ENCODE assay signal across 8 cellular contexts in the genomic region with DNA sequence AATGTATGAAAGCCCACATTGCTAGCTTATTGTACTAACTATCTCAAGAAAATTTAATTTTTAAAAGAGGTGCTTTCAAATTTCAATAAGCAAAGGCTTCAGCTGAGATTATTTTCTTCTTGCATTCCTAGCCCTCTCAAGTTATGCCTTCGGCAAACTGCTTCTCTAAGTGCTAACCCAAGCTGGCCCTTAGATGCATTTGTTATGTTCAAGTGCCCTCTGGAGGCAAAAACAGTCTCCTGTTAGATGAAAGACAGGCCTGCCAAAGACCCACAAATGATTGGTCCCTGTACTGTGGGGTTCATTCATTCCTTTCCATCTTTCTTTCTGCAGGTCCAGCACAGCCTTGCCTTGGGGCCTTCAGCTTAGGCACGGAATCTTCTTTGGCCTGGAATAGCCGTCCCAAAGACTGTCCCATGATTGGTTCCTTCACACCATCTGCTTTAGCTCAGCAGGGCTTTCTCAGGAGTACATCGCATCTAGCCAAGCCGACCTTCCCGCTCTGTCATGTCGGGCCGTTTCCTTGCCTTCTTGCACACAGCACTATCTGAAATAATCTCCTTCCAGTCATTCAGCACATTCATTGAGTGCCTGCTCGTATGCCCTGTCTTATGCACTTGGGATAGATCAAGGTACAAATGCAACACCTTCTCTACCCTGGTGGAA. TPM values are rescaled to one million over a fixed set of nuclear protein-coding genes. Genes with fewer than 3 reads are reported as not detected.
DNase-seq lines count a peak whose midpoint lies in the region; ATAC-seq lines count a peak whose summit lies in the region.

No MANE protein-coding gene starts in this region.

- ATAC-seq in GM21737 (IDR thresholded peaks at IDR 0.05; ENCODE audit: unreplicated experiment) (peak; percentile 55), esophagus mucosa (peak; percentile 31)

- H3K36me3 Mint-ChIP-seq in IgD-negative memory B cell = no peaks in the 10 kb centered on the region
- peaks cover 9% of the 10 kb centered on the region for H3K36me3 Mint-ChIP-seq in T-helper 1 cell treated with Interleukin-12 subunit alpha and Interleukin-12 subunit beta and Interleukin-4 antibody, amounts not matched to agents 30 μg/mL and 1 μg/mL, for 36 hours (ENCODE audit: low read depth)

- H3K9me3 Mint-ChIP-seq in IgD-negative memory B cell = peaks cover under 1 to 13% (median 6%) of the 10 kb centered on the region in 3 donors
- H3K9me3 Mint-ChIP-seq in T-helper 1 cell treated with Interleukin-12 subunit alpha and Interleukin-12 subunit beta and Interleukin-4 antibody, amounts not matched to agents 30 μg/mL and 1 μg/mL, for 36 hours = peaks cover 11% of the 10 kb centered on the region

- H3K4me1 Mint-ChIP-seq in IgD-negative memory B cell = peaks cover 13 to 19% (median 17%) of the 10 kb centered on the region in 3 donors
- H3K4me1 Mint-ChIP-seq in T-helper 1 cell treated with Interleukin-12 subunit alpha and Interleukin-12 subunit beta and Interleukin-4 antibody, amounts not matched to agents 30 μg/mL and 1 μg/mL, for 36 hours (ENCODE audit: low read depth) = peaks cover 21% of the 10 kb centered on the region

- H3K27me3 Mint-ChIP-seq in IgD-negative memory B cell = peaks cover 14% of the 10 kb centered on the region
- peaks cover 8% of the 10 kb centered on the region for H3K27me3 Mint-ChIP-seq in T-helper 1 cell treated with Interleukin-12 subunit alpha and Interleukin-12 subunit beta and Interleukin-4 antibody, amounts not matched to agents 30 μg/mL and 1 μg/mL, for 36 hours (ENCODE audit: low read depth)

- DNase-seq in stimulated activated CD4-positive, alpha-beta T cell treated with anti-CD3 and anti-CD28 coated beads, Interleukin-1b, Interleukin-23, amount 100 ng/mL, for 48 hours = peak; percentile 14
- no peak for DNase-seq in stimulated activated CD4-positive, alpha-beta T cell treated with anti-CD3 and anti-CD28 coated beads, Interleukin-12 subunit alpha, Interleukin-12 subunit beta, amount 100 ng/mL, for 4 hours
- DNase-seq in pons (ENCODE audit: low spot score) = peak; percentile 77
- DNase-seq in NCI-H2081 (lab: John Stamatoyannopoulos, UW) = no peak

- H3K4me3 Mint-ChIP-seq in IgD-negative memory B cell = peak overlapping the region; percentile 34 to 85 (median 76)
- H3K4me3 Mint-ChIP-seq in T-helper 1 cell treated with Interleukin-12 subunit alpha and Interleukin-12 subunit beta and Interleukin-4 antibody, amounts not matched to agents 30 μg/mL and 1 μg/mL, for 36 hours = peak overlapping the region; percentile 59

- H3K27ac Mint-ChIP-seq in IgD-negative memory B cell = peak overlapping the region in 1 of 3 donors; percentile 76
- H3K27ac Mint-ChIP-seq in T-helper 1 cell treated with Interleukin-12 subunit alpha and Interleukin-12 subunit beta and Interleukin-4 antibody, amounts not matched to agents 30 μg/mL and 1 μg/mL, for 36 hours = peak overlapping the region; percentile 88

RNA-seq across cellular contexts. Expression of gene TPTE2, which starts 26.4 kb away (rescaled TPM):
- polyA plus RNA-seq in IgD-negative memory B cell = not detected
- total RNA-seq in esophagus mucosa = not detected

RNA-seq across cellular contexts. Expression of gene MPHOSPH8, which starts 45.7 kb away (rescaled TPM):
- polyA plus RNA-seq in IgD-negative memory B cell = 19.8 TPM
- total RNA-seq in esophagus mucosa = 16.1 TPM

Comparison
In these comparisons a context has a peak if more than half of its experiments do, and no peak if none do; other contexts are left out.
1. DNase-seq: peak in stimulated activated CD4-positive, alpha-beta T cell treated with anti-CD3 and anti-CD28 coated beads, Interleukin-1b, Interleukin-23, amount 100 ng/mL, for 48 hours (single experiment) and pons (single experiment); none in stimulated activated CD4-positive, alpha-beta T cell treated with anti-CD3 and anti-CD28 coated beads, Interleukin-12 subunit alpha, Interleukin-12 subunit beta, amount 100 ng/mL, for 4 hours (single experiment) and NCI-H2081 (0 of 2).